Comparison of ENCODE assay signal across 17 cellular contexts in genomic region chr15:101183926-101184305, GRCh38.
DNase-seq lines count a peak whose midpoint lies in the region; ATAC-seq, FAIRE-seq and TF ChIP-seq lines count a peak whose summit lies in the region.
"Had no signal": no experiment of that assay in that cellular context is flagged by ENCODE, and none has a peak within 500 bp of the region (broad histone marks: within the 10 kb centered on the region; RNA-seq: fewer than 3 reads in every experiment).

No MANE protein-coding gene starts in this region.

- POLR2A ChIA-PET in naive thymus-derived CD8-positive, alpha-beta T cell (lab: Charles Lee) = no interaction called here

- H3K4me3 Mint-ChIP-seq in astrocyte (ENCODE audit: unreplicated experiment) (no peak overlapping the region), neural progenitor cell (no peak overlapping the region)
- H3K4me3 Mint-ChIP-seq in naive thymus-derived CD8-positive, alpha-beta T cell = no peak overlapping the region
- H3K4me3 Mint-ChIP-seq: H9 had no signal

- no peak overlapping the region for H2AFZ ChIP-seq in astrocyte (ENCODE audit: low read depth, low read length)
- no peak overlapping the region for H2AFZ ChIP-seq in neural progenitor cell (replicated peaks)

- H3K4me3 ChIP-seq in heart right ventricle = no peak overlapping the region
- H3K4me3 ChIP-seq in astrocyte (ENCODE audit: insufficient read depth, low read depth, low read length) = no peak overlapping the region
- H3K4me3 ChIP-seq in neural progenitor cell = no peak overlapping the region
- H3K4me3 ChIP-seq in upper lobe of left lung = no peak overlapping the region
- H3K4me3 ChIP-seq: breast epithelium, ovary had no signal

- H3K9me3 ChIP-seq in heart right ventricle = no peaks in the 10 kb centered on the region
- H3K9me3 ChIP-seq in astrocyte (ENCODE audit: insufficient read depth, low read depth, low read length) = no peaks in the 10 kb centered on the region
- H3K9me3 ChIP-seq in neural progenitor cell (ENCODE audit: low read depth) = no peaks in the 10 kb centered on the region
- no peaks in the 10 kb centered on the region for H3K9me3 ChIP-seq in upper lobe of left lung
- H3K9me3 ChIP-seq: breast epithelium, ovary had no signal

- H3K79me2 ChIP-seq in astrocyte (ENCODE audit: insufficient read depth, low read length) = peaks cover 99% of the 10 kb centered on the region
- H3K79me2 ChIP-seq in neural progenitor cell (ENCODE audit: low read depth) = peaks cover 71% of the 10 kb centered on the region

- H3K27ac Mint-ChIP-seq in astrocyte (ENCODE audit: unreplicated experiment) = no peak overlapping the region
- peak overlapping the region; percentile 32 for H3K27ac Mint-ChIP-seq in neural progenitor cell
- peak overlapping the region in 3 of 10 donors; percentile 35 to 71 (median 64) for H3K27ac Mint-ChIP-seq in naive thymus-derived CD8-positive, alpha-beta T cell

- FAIRE-seq in astrocyte (lab: Jason Lieb, UNC) = no peak

- H3K27me3 ChIP-seq in heart right ventricle (no peaks in the 10 kb centered on the region), astrocyte (ENCODE audit: insufficient read depth, low read length) (no peaks in the 10 kb centered on the region), neural progenitor cell (no peaks in the 10 kb centered on the region), upper lobe of left lung (no peaks in the 10 kb centered on the region)
- H3K27me3 ChIP-seq: breast epithelium, ovary had no signal

- H3K9ac ChIP-seq in astrocyte (ENCODE audit: low read length) (peak overlapping the region; percentile 28), neural progenitor cell (no peak overlapping the region)

- H3K36me3 Mint-ChIP-seq in astrocyte (ENCODE audit: low read depth, unreplicated experiment) (peaks cover 11% of the 10 kb centered on the region), neural progenitor cell (peaks cover 56% of the 10 kb centered on the region)
- H3K36me3 Mint-ChIP-seq in naive thymus-derived CD8-positive, alpha-beta T cell = peaks cover 0 to 9% (median 5%) of the 10 kb centered on the region in 3 donors

- no peak for ATAC-seq in heart right ventricle
- no peak for ATAC-seq in left cardiac atrium
- no peak for ATAC-seq in upper lobe of left lung (ENCODE audit: low FRiP score in 2 of 2)
- no peak for ATAC-seq in naive thymus-derived CD8-positive, alpha-beta T cell
- ATAC-seq: sciatic nerve had no signal

- no peak for DNase-seq in heart right ventricle
- DNase-seq in left cardiac atrium = no peak
- no peak for DNase-seq in astrocyte (ENCODE audit: low read depth)
- no peak for DNase-seq in neural progenitor cell (ENCODE audit: low spot score)
- DNase-seq in upper lobe of left lung = no peak
- no peak for DNase-seq in naive thymus-derived CD8-positive, alpha-beta T cell
- DNase-seq in AG20443 (ENCODE audit: low spot score) = no peak
- no peak for DNase-seq in NCI-H524 (lab: John Stamatoyannopoulos, UW)
- DNase-seq: activated CD4-positive, alpha-beta T cell treated with anti-CD3 and anti-CD28 coated beads, Interleukin-2, amount 50 U/mL, for 48 hours; H9; NCI-H69; ovary; SHP77 treated with DMSO at 0.1 percent for 48 hours; stimulated activated CD4-positive, alpha-beta T cell treated with anti-CD3 and anti-CD28 coated beads, Interleukin-2, amount 100 ng/mL, for 48 hours; T-helper 1 cell had no signal

- H3K4me2 ChIP-seq in astrocyte (ENCODE audit: low read length) = no peak overlapping the region
- no peak overlapping the region for H3K4me2 ChIP-seq in neural progenitor cell

- H3F3A ChIP-seq in neural progenitor cell (ENCODE audit: low read depth) = no peaks in the 10 kb centered on the region

- WGBS in heart right ventricle, 2 donors = 54 to 57% methylated on average over 5 of the region's 5 CpGs
- WGBS in upper lobe of left lung, 2 donors = 54 to 70% methylated on average over 5 of the region's 5 CpGs

- intact Hi-C loops in heart right ventricle (cut with DNase I) = loop anchor here in 4 of 10 donors (5.0 to 10.0 kb wide), 3 partner anchors 48 to 61 kb away; no protein-coding TSS in a partner anchor
- intact Hi-C loops in left cardiac atrium (cut with DNase I) = no loop called here

- H3K36me3 ChIP-seq in heart right ventricle (peaks cover 0 to 46% (median 0%) of the 10 kb centered on the region in 9 donors), astrocyte (ENCODE audit: insufficient read depth, low read length) (peaks cover 5% of the 10 kb centered on the region), neural progenitor cell (no peaks in the 10 kb centered on the region), upper lobe of left lung (peaks cover 0 to 6% (median 0%) of the 10 kb centered on the region in 4 donors)
- H3K36me3 ChIP-seq: breast epithelium, ovary had no signal

- H3K27me3 Mint-ChIP-seq in astrocyte (ENCODE audit: low read depth, unreplicated experiment) = no peaks in the 10 kb centered on the region
- H3K27me3 Mint-ChIP-seq in neural progenitor cell (ENCODE audit: insufficient read depth, low read depth) = no peaks in the 10 kb centered on the region
- H3K27me3 Mint-ChIP-seq in naive thymus-derived CD8-positive, alpha-beta T cell = no peaks in the 10 kb centered on the region

- TF ChIP-seq EP300 in upper lobe of left lung (IDR thresholded peaks at IDR 0.05) = no peak

- H3K4me1 Mint-ChIP-seq in astrocyte (ENCODE audit: low read depth, unreplicated experiment) (peaks cover 38% of the 10 kb centered on the region), neural progenitor cell (peaks cover 10% of the 10 kb centered on the region)
- H3K4me1 Mint-ChIP-seq in naive thymus-derived CD8-positive, alpha-beta T cell = peaks cover 30 to 46% (median 41%) of the 10 kb centered on the region in 4 donors

- H4K20me1 ChIP-seq in astrocyte (ENCODE audit: insufficient read depth, low read length) (peaks cover 33% of the 10 kb centered on the region), neural progenitor cell (ENCODE audit: low read depth) (peaks cover 20% of the 10 kb centered on the region)

- TF ChIP-seq CTCF in heart right ventricle (IDR thresholded peaks at IDR 0.05) (no peak), astrocyte (IDR thresholded peaks at IDR 0.05; ENCODE audit: insufficient read depth, low read depth, low read length) (no peak), neural progenitor cell (IDR thresholded peaks at IDR 0.05) (no peak), upper lobe of left lung (IDR thresholded peaks at IDR 0.05) (no peak)

- TF ChIP-seq POLR2A in upper lobe of left lung (IDR thresholded peaks at IDR 0.05) = no peak

- H3K4me1 ChIP-seq in heart right ventricle (peaks cover 18 to 97% (median 69%) of the 10 kb centered on the region in 9 donors), astrocyte (ENCODE audit: insufficient read depth, low read length) (peaks cover 31% of the 10 kb centered on the region), neural progenitor cell (no peaks in the 10 kb centered on the region), upper lobe of left lung (peaks cover 37 to 86% (median 52%) of the 10 kb centered on the region in 4 donors)

- H3K27ac ChIP-seq in heart right ventricle (peak overlapping the region in 8 of 10 donors; percentile 5 to 73 (median 50)), astrocyte (ENCODE audit: low read depth, low read length) (peak overlapping the region; percentile 12), neural progenitor cell (no peak overlapping the region), upper lobe of left lung (peak overlapping the region; percentile 48 to 58 (median 58))
- H3K27ac ChIP-seq: ovary had no signal

- H3K9me3 Mint-ChIP-seq in astrocyte (ENCODE audit: unreplicated experiment) (no peaks in the 10 kb centered on the region), neural progenitor cell (peaks cover 5% of the 10 kb centered on the region)
- H3K9me3 Mint-ChIP-seq in naive thymus-derived CD8-positive, alpha-beta T cell = no peaks in the 10 kb centered on the region
- H3K9me3 Mint-ChIP-seq: H9 had no signal
